In genomic region chr1:167612986-167613385, GRCh38 we compare ENCODE assay signal across 25 cellular contexts.
"Had no signal": no experiment of that assay in that cellular context is flagged by ENCODE, and none has a peak within 500 bp of the region (broad histone marks: within the 10 kb centered on the region; RNA-seq: fewer than 3 reads in every experiment).

No MANE protein-coding gene starts in this region.

- H3K9me3 ChIP-seq: SJCRH30 had no signal

- ATAC-seq: activated CD4-positive, alpha-beta T cell treated with anti-CD3 and anti-CD28 coated beads for 36 hours; activated CD8-positive, alpha-beta T cell treated with anti-CD3 and anti-CD28 coated beads, Interleukin-2, amount 10 ng/mL, durations not matched to agents 7 days and 5 days had no signal

- H3K27ac ChIP-seq: breast epithelium, Peyer's patch, RWPE1, SJCRH30, VCaP had no signal

- H3K27me3 Mint-ChIP-seq: activated CD4-positive, alpha-beta T cell treated with anti-CD3 and anti-CD28 coated beads for 36 hours; activated naive CD4-positive, alpha-beta T cell treated with anti-CD3 and anti-CD28 coated beads, Interleukin-2, amount 50 U/mL, for 24 hours had no signal

- H3K27me3 ChIP-seq: breast epithelium, Peyer's patch, SJCRH30 had no signal

- H3K4me3 ChIP-seq: breast epithelium, Peyer's patch, SJCRH30 had no signal

- DNase-seq: activated CD4-positive, alpha-beta T cell treated with anti-CD3 and anti-CD28 coated beads for 36 hours; activated CD4-positive, alpha-beta T cell treated with anti-CD3 and anti-CD28 coated beads, Interleukin-2, amount 50 U/mL, for 4 hours; activated CD8-positive, alpha-beta memory T cell treated with anti-CD3 and anti-CD28 coated beads, Interleukin-2, amount 50 U/mL, for 48 hours; activated CD8-positive, alpha-beta T cell treated with anti-CD3 and anti-CD28 coated beads, Interleukin-2, amount 10 ng/mL, durations not matched to agents 7 days and 5 days; activated naive CD4-positive, alpha-beta T cell; activated T-cell treated with anti-CD3 and anti-CD28 coated beads, Interleukin-2, amount 50 U/mL, for 1 hour; aorta; caudate nucleus; Kasumi-1; NCI-H1092; NCI-H1417; NCI-H1694 treated with DMSO at 0.1 percent for 48 hours; NCI-H2081; NCI-H510A treated with DMSO at 0.1 percent for 48 hours; NCI-H69; NK-92 treated with Interleukin-12 subunit alpha and Interleukin-12 subunit beta, amount 100 ng/mL, for 24 hours; Peyer's patch; Right ventricle myocardium superior; SJCRH30; SK-N-SH; T-helper 1 cell had no signal

- H3K36me3 Mint-ChIP-seq: activated naive CD4-positive, alpha-beta T cell treated with anti-CD3 and anti-CD28 coated beads, Interleukin-2, amount 50 U/mL, for 24 hours had no signal

- H3K27ac Mint-ChIP-seq: activated CD4-positive, alpha-beta T cell treated with anti-CD3 and anti-CD28 coated beads for 36 hours; activated CD8-positive, alpha-beta T cell treated with anti-CD3 and anti-CD28 coated beads, Interleukin-2, amount 10 ng/mL, durations not matched to agents 7 days and 5 days; activated naive CD4-positive, alpha-beta T cell treated with anti-CD3 and anti-CD28 coated beads, Interleukin-2, amount 50 U/mL, for 24 hours had no signal

- H3K36me3 ChIP-seq: breast epithelium, Peyer's patch, SJCRH30 had no signal

- H3K9me3 Mint-ChIP-seq: activated naive CD4-positive, alpha-beta T cell treated with anti-CD3 and anti-CD28 coated beads, Interleukin-2, amount 50 U/mL, for 24 hours had no signal

- H3K4me1 ChIP-seq: breast epithelium had no signal

- H3K4me3 Mint-ChIP-seq: activated CD4-positive, alpha-beta T cell treated with anti-CD3 and anti-CD28 coated beads for 36 hours; activated CD8-positive, alpha-beta T cell treated with anti-CD3 and anti-CD28 coated beads, Interleukin-2, amount 10 ng/mL, durations not matched to agents 7 days and 5 days; activated naive CD4-positive, alpha-beta T cell treated with anti-CD3 and anti-CD28 coated beads, Interleukin-2, amount 50 U/mL, for 24 hours had no signal
